25 cellular contexts compared by ENCODE assay signal in genomic region chr6:167987396-167987795, GRCh38. TPM values are rescaled to one million over a fixed set of nuclear protein-coding genes. Genes with fewer than 3 reads are reported as not detected.
"Had no signal": no experiment of that assay in that cellular context is flagged by ENCODE, and none has a peak within 500 bp of the region (broad histone marks: within the 10 kb centered on the region; RNA-seq: fewer than 3 reads in every experiment).

No MANE protein-coding gene starts in this region.

- H3K27me3 ChIP-seq: MG63, SJCRH30 had no signal

- H3K36me3 ChIP-seq: MG63, SJCRH30 had no signal

- DNase-seq: activated CD4-positive, alpha-beta memory T cell treated with anti-CD3 and anti-CD28 coated beads for 36 hours; activated CD4-positive, alpha-beta T cell treated with anti-CD3 and anti-CD28 coated beads, Interleukin-2, amount 10 ng/mL, durations not matched to agents 7 days and 5 days; activated CD4-positive, CD25-positive, alpha-beta regulatory T cell; activated CD8-positive, alpha-beta memory T cell treated with anti-CD3 and anti-CD28 coated beads for 24 hours; activated gamma-delta T cell; activated naive CD4-positive, alpha-beta T cell treated with anti-CD3 and anti-CD28 coated beads for 36 hours; activated T-cell treated with anti-CD3 and anti-CD28 coated beads, Interleukin-2, amount 50 U/mL, for 4 hours; MG63; NCI-H1105; NCI-H1436; NCI-H1694 treated with DMSO at 0.1 percent for 48 hours; NCI-H2029 treated with DMSO at 0.1 percent for 48 hours; NCI-H510A treated with DMSO at 0.1 percent for 48 hours; NCI-H69; NK-92 treated with Interleukin-12 subunit alpha and Interleukin-12 subunit beta, amount 100 ng/mL, for 24 hours; OCI-M1; RPMI8226; SJCRH30; SK-N-SH; T-helper 1 cell had no signal

- H3K4me3 ChIP-seq: MG63, SJCRH30 had no signal

- H3K27ac ChIP-seq: KMS-11, SJCRH30, VCaP had no signal

- ATAC-seq: activated T-cell treated with anti-CD3 and anti-CD28 coated beads, Interleukin-2, amount 50 U/mL, for 4 hours; Right ventricle myocardium inferior had no signal

- H3K9me3 ChIP-seq: MG63, SJCRH30, SK-N-SH had no signal

- H3K4me1 ChIP-seq: SJCRH30 had no signal

RNA-seq across cellular contexts. Expression of gene KIF25, which starts 10.1 kb away (rescaled TPM):
- total RNA-seq: activated CD4-positive, alpha-beta memory T cell treated with anti-CD3 and anti-CD28 coated beads for 36 hours; activated CD4-positive, alpha-beta T cell treated with anti-CD3 and anti-CD28 coated beads, Interleukin-2, amount 10 ng/mL, durations not matched to agents 7 days and 5 days; activated naive CD4-positive, alpha-beta T cell treated with anti-CD3 and anti-CD28 coated beads for 36 hours; activated T-cell treated with anti-CD3 and anti-CD28 coated beads, Interleukin-2, amount 50 U/mL, for 4 hours; Right ventricle myocardium inferior; T-helper 2 cell treated with Interferon-gamma antibody and Interleukin-4, amounts not matched to agents 100 ng/mL and 5 ng/mL, for 36 hours had no signal
- polyA plus RNA-seq: IgD-negative memory B cell, SK-N-SH had no signal
